In genomic region chr6:26522488-26523228, GRCh38 we compare ENCODE assay signal across 11 cellular contexts. TPM values are rescaled to one million over a fixed set of nuclear protein-coding genes. Genes with fewer than 3 reads are reported as not detected.
DNase-seq lines count a peak whose midpoint lies in the region; ATAC-seq and TF ChIP-seq lines count a peak whose summit lies in the region.
"Not testable (repeated sequence)": the region's sequence is repeated elsewhere in the genome, so short reads cannot be mapped to it uniquely, and the experiment has no call there.
"Had no signal": no experiment of that assay in that cellular context is flagged by ENCODE, and none has a peak within 500 bp of the region (broad histone marks: within the 10 kb centered on the region; RNA-seq: fewer than 3 reads in every experiment).

No MANE protein-coding gene starts in this region.

- not testable (repeated sequence) for ATAC-seq in PC-3; activated T-cell treated with anti-CD3 and anti-CD28 coated beads, Interleukin-2, amount 50 U/mL, for 4 hours; natural killer cell; stimulated activated naive CD8-positive, alpha-beta T cell treated with anti-CD3 and anti-CD28 coated beads, Interleukin-15, amount 100 ng/mL, for 72 hours

- not testable (repeated sequence) for H3K27me3 Mint-ChIP-seq in CD8-positive, alpha-beta memory T cell; activated T-cell treated with anti-CD3 and anti-CD28 coated beads, Interleukin-2, amount 50 U/mL, for 4 hours (ENCODE audit: low read depth); natural killer cell (ENCODE audit: low read depth in 2 of 2); stimulated activated naive CD8-positive, alpha-beta T cell treated with anti-CD3 and anti-CD28 coated beads, Interleukin-15, amount 100 ng/mL, for 72 hours

- BruUV-seq in PC-3 (replicated peaks; lab: Mats Ljungman, UMichigan), result not testable (repeated sequence)

- POLR2A ChIA-PET in CD8-positive, alpha-beta memory T cell (lab: Charles Lee), result interaction anchor here (0.7 to 3.5 kb wide), 4 partner anchors 10 to 192 kb away, joined by 3 to 43 read pairs (median 7); partner anchors contain the start of gene HMGN4
- POLR2A ChIA-PET in PC-3 (lab: Charles Lee; ENCODE audit: unreplicated experiment), result not testable (repeated sequence)

- H3K27me3 ChIP-seq in CD8-positive, alpha-beta memory T cell (ENCODE audit: insufficient read depth, low read length, poor library complexity, severe bottlenecking); PC-3 (ENCODE audit: low read length); left ventricle myocardium inferior (ENCODE audit: low read depth): not testable (repeated sequence)

- not testable (repeated sequence) for H4K20me1 ChIP-seq in PC-3 (ENCODE audit: low read length)

- CTCF ChIA-PET in CD8-positive, alpha-beta memory T cell (lab: Charles Lee), result interaction anchor here (1.3 to 3.5 kb wide), 5 partner anchors 11 to 181 kb away, joined by 3 to 25 read pairs (median 3); partner anchors contain the start of gene HMGN4
- CTCF ChIA-PET in PC-3 (lab: Charles Lee), result not testable (repeated sequence)

- not testable (repeated sequence) for H3F3A ChIP-seq in PC-3 (ENCODE audit: low read length, unreplicated experiment)

- not testable (repeated sequence) for H3K9me2 ChIP-seq in PC-3 (replicated peaks; ENCODE audit: low read length)

- not testable (repeated sequence) for H3K36me3 ChIP-seq in CD8-positive, alpha-beta memory T cell (ENCODE audit: insufficient read depth, low read length); PC-3 (ENCODE audit: low read depth, low read length); left ventricle myocardium inferior

- peak overlapping the region; percentile 57 for H3K4me3 ChIP-seq in CD8-positive, alpha-beta memory T cell (ENCODE audit: low read length)
- H3K4me3 ChIP-seq in PC-3 (ENCODE audit: low read length), result not testable (repeated sequence)
- H3K4me3 ChIP-seq in left ventricle myocardium inferior, result peak overlapping the region; percentile 74

- 0 out of 2 replicates have a peak overlapping the region, but pooled peaks have one; percentile 1 for H3K4me2 ChIP-seq in PC-3 (ENCODE audit: low read length)

- peak overlapping the region; percentile 69 to 97 (median 85) for H3K27ac Mint-ChIP-seq in CD8-positive, alpha-beta memory T cell
- H3K27ac Mint-ChIP-seq in natural killer cell, result peak overlapping the region; percentile 89 to 96
- H3K27ac Mint-ChIP-seq in stimulated activated naive CD8-positive, alpha-beta T cell treated with anti-CD3 and anti-CD28 coated beads, Interleukin-15, amount 100 ng/mL, for 72 hours, result peak overlapping the region; percentile 34 to 100

- peaks cover 31 to 44% (median 33%) of the 10 kb centered on the region in 3 donors for H3K4me1 Mint-ChIP-seq in CD8-positive, alpha-beta memory T cell
- H3K4me1 Mint-ChIP-seq in activated T-cell treated with anti-CD3 and anti-CD28 coated beads, Interleukin-2, amount 50 U/mL, for 4 hours (ENCODE audit: low read depth), result peaks cover 31% of the 10 kb centered on the region
- peaks cover 26 to 30% of the 10 kb centered on the region in 2 donors for H3K4me1 Mint-ChIP-seq in natural killer cell
- peaks cover 38% of the 10 kb centered on the region for H3K4me1 Mint-ChIP-seq in stimulated activated naive CD8-positive, alpha-beta T cell treated with anti-CD3 and anti-CD28 coated beads, Interleukin-15, amount 100 ng/mL, for 72 hours

- H3K36me3 Mint-ChIP-seq in CD8-positive, alpha-beta memory T cell; activated T-cell treated with anti-CD3 and anti-CD28 coated beads, Interleukin-2, amount 50 U/mL, for 4 hours (ENCODE audit: insufficient read depth); natural killer cell: not testable (repeated sequence)

- not testable (repeated sequence) for H3K9me3 ChIP-seq in CD8-positive, alpha-beta memory T cell (ENCODE audit: low read length); PC-3 (ENCODE audit: low read length); left ventricle myocardium inferior (replicated peaks)

- H3K79me2 ChIP-seq in PC-3 (ENCODE audit: low read length), result not testable (repeated sequence)

- TF ChIP-seq CTCF in PC-3 (conservative IDR thresholded peaks at IDR 0.05; ENCODE audit: low read depth, low read length); left ventricle myocardium inferior (IDR thresholded peaks at IDR 0.05; ENCODE audit: borderline replicate concordance); natural killer cell (IDR thresholded peaks at IDR 0.05): not testable (repeated sequence)

- peak overlapping the region; percentile 70 to 97 (median 85) for H3K4me3 Mint-ChIP-seq in CD8-positive, alpha-beta memory T cell
- H3K4me3 Mint-ChIP-seq in activated T-cell treated with anti-CD3 and anti-CD28 coated beads, Interleukin-2, amount 50 U/mL, for 4 hours, result peak overlapping the region; percentile 88
- peak overlapping the region; percentile 89 for H3K4me3 Mint-ChIP-seq in natural killer cell
- H3K4me3 Mint-ChIP-seq in stimulated activated naive CD8-positive, alpha-beta T cell treated with anti-CD3 and anti-CD28 coated beads, Interleukin-15, amount 100 ng/mL, for 72 hours, result peak overlapping the region; percentile 74 to 89

- not testable (repeated sequence) for DNase-seq in CD8-positive, alpha-beta memory T cell; activated T-cell treated with anti-CD3 and anti-CD28 coated beads, Interleukin-2, amount 50 U/mL, for 4 hours; left ventricle myocardium inferior; natural killer cell; stimulated activated naive CD8-positive, alpha-beta T cell treated with anti-CD3 and anti-CD28 coated beads, Interleukin-15, amount 100 ng/mL, for 72 hours
- DNase-seq in Kasumi-1 (lab: John Stamatoyannopoulos, UW), result peak; percentile 73 to 75
- peak; percentile 47 for DNase-seq in PC-3
- peak; percentile 16 for DNase-seq in cerebellar cortex (ENCODE audit: low spot score)

- H3K4me1 ChIP-seq in CD8-positive, alpha-beta memory T cell (ENCODE audit: insufficient read depth, low read length), result not testable (repeated sequence)
- peaks cover 15% of the 10 kb centered on the region for H3K4me1 ChIP-seq in PC-3 (ENCODE audit: insufficient read depth, low read length)
- peaks cover 30% of the 10 kb centered on the region for H3K4me1 ChIP-seq in left ventricle myocardium inferior

- H2AFZ ChIP-seq in PC-3 (ENCODE audit: low read length), result not testable (repeated sequence)

- not testable (repeated sequence) for H3K9me3 Mint-ChIP-seq in CD8-positive, alpha-beta memory T cell; activated T-cell treated with anti-CD3 and anti-CD28 coated beads, Interleukin-2, amount 50 U/mL, for 4 hours; natural killer cell; stimulated activated naive CD8-positive, alpha-beta T cell treated with anti-CD3 and anti-CD28 coated beads, Interleukin-15, amount 100 ng/mL, for 72 hours

- not testable (repeated sequence) for H3K9ac ChIP-seq in PC-3 (ENCODE audit: low read length)

- H3K27ac ChIP-seq in CD8-positive, alpha-beta memory T cell (ENCODE audit: low read depth, low read length), result peak overlapping the region; percentile 84
- H3K27ac ChIP-seq in PC-3 (ENCODE audit: low read length), result not testable (repeated sequence)
- peak overlapping the region; percentile 96 for H3K27ac ChIP-seq in left ventricle myocardium inferior (replicated peaks)

- intact Hi-C loops in PC-3 (cut with micrococcal nuclease); left ventricle myocardium inferior (cut with micrococcal nuclease); natural killer cell (cut with micrococcal nuclease): not testable (repeated sequence)

RNA-seq across cellular contexts. Expression of gene HMGN4, which starts 15.5 kb away (rescaled TPM):
- 10 to 100 TPM; 90.0 to 91.4 TPM for total RNA-seq in CD8-positive, alpha-beta memory T cell
- 166 TPM for polyA plus RNA-seq in CD8-positive, alpha-beta memory T cell
- total RNA-seq in PC-3 (2014; rRNA removed) (54.8 and 57.5 TPM in 2 replicates), left ventricle myocardium inferior (29.7 TPM), natural killer cell (10 to 100 TPM; 55.7 to 80.6 (median 70.3) TPM)
- 10 to 100 TPM; 63.4 to 73.4 (median 72.0) TPM for total RNA-seq in activated T-cell treated with anti-CD3 and anti-CD28 coated beads, Interleukin-2, amount 50 U/mL, for 4 hours

RNA-seq across cellular contexts. Expression of gene BTN1A1, which starts 22.6 kb away (rescaled TPM):
- under 1 TPM in 1 of 2 experiments, not detected in 1; 0.09 TPM for total RNA-seq in CD8-positive, alpha-beta memory T cell
- polyA plus RNA-seq in CD8-positive, alpha-beta memory T cell, result not detected
- total RNA-seq in PC-3 (2014; rRNA removed), result not detected in 2 replicates
- under 1 TPM in 1 of 3 donors, not detected in 2; 0.10 TPM for total RNA-seq in activated T-cell treated with anti-CD3 and anti-CD28 coated beads, Interleukin-2, amount 50 U/mL, for 4 hours
- total RNA-seq in left ventricle myocardium inferior, result not detected
- not detected for total RNA-seq in natural killer cell
- total RNA-seq: glomerular endothelial cell, occipital lobe had no signal
- polyA plus RNA-seq: adipose tissue had no signal
